In the genomic region with DNA sequence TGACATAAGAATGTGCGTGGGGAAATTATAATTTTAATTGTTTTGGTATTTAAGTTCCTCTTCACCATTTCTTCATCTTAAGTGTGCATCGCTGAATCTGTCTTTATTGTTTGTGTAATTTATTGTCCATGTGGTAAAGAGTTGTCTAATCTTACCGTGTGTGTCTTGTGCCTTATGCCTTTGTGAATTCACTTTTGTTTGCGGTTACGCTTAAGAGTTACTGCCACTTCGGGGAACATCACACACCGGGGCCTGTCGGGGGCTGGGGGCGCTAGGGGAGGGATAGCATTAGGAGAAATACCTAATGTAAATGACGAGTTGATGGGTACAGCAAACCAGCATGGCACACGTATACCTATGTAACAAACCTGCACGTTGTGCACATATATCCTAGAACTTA, we compare ENCODE assay signal across 1 cellular context.
TF ChIP-seq lines count a peak whose summit lies in the region.

No MANE protein-coding gene starts in this region.

TF ChIP-seq in liver, 16 proteins besides CTCF, POLR2A, EP300 and RAD21 (continued from another document):
- TF ChIP-seq, protein P1, sequence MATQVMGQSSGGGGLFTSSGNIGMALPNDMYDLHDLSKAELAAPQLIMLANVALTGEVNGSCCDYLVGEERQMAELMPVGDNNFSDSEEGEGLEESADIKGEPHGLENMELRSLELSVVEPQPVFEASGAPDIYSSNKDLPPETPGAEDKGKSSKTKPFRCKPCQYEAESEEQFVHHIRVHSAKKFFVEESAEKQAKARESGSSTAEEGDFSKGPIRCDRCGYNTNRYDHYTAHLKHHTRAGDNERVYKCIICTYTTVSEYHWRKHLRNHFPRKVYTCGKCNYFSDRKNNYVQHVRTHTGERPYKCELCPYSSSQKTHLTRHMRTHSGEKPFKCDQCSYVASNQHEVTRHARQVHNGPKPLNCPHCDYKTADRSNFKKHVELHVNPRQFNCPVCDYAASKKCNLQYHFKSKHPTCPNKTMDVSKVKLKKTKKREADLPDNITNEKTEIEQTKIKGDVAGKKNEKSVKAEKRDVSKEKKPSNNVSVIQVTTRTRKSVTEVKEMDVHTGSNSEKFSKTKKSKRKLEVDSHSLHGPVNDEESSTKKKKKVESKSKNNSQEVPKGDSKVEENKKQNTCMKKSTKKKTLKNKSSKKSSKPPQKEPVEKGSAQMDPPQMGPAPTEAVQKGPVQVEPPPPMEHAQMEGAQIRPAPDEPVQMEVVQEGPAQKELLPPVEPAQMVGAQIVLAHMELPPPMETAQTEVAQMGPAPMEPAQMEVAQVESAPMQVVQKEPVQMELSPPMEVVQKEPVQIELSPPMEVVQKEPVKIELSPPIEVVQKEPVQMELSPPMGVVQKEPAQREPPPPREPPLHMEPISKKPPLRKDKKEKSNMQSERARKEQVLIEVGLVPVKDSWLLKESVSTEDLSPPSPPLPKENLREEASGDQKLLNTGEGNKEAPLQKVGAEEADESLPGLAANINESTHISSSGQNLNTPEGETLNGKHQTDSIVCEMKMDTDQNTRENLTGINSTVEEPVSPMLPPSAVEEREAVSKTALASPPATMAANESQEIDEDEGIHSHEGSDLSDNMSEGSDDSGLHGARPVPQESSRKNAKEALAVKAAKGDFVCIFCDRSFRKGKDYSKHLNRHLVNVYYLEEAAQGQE (IDR thresholded peaks at IDR 0.05): no peak
- TF ChIP-seq, protein P2, sequence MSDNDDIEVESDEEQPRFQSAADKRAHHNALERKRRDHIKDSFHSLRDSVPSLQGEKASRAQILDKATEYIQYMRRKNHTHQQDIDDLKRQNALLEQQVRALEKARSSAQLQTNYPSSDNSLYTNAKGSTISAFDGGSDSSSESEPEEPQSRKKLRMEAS (IDR thresholded peaks at IDR 0.05): no peak
- TF ChIP-seq ZBTB33 (IDR thresholded peaks at IDR 0.05): no peak
- no peak for TF ChIP-seq FOXA2 (IDR thresholded peaks at IDR 0.05)
- no peak for TF ChIP-seq ATF3 (IDR thresholded peaks at IDR 0.05)
- no peak for TF ChIP-seq EGR1 (IDR thresholded peaks at IDR 0.05; ENCODE audit: low read depth in 2 of 2)
- no peak for TF ChIP-seq SP1 (IDR thresholded peaks at IDR 0.05)
- TF ChIP-seq HNF4G (IDR thresholded peaks at IDR 0.05): no peak
- no peak for TF ChIP-seq YY1 (IDR thresholded peaks at IDR 0.05)
- no peak for TF ChIP-seq GABPA (IDR thresholded peaks at IDR 0.05 in 1 of 2, conservative IDR thresholded peaks at IDR 0.05 in 1 of 2)
- TF ChIP-seq NR2F2 (IDR thresholded peaks at IDR 0.05): no peak
- no peak for TF ChIP-seq FOXA1 (IDR thresholded peaks at IDR 0.05)
- no peak for TF ChIP-seq HNF4A (conservative IDR thresholded peaks at IDR 0.05)
